ENCODE assay signal across 8 cellular contexts in the genomic region with DNA sequence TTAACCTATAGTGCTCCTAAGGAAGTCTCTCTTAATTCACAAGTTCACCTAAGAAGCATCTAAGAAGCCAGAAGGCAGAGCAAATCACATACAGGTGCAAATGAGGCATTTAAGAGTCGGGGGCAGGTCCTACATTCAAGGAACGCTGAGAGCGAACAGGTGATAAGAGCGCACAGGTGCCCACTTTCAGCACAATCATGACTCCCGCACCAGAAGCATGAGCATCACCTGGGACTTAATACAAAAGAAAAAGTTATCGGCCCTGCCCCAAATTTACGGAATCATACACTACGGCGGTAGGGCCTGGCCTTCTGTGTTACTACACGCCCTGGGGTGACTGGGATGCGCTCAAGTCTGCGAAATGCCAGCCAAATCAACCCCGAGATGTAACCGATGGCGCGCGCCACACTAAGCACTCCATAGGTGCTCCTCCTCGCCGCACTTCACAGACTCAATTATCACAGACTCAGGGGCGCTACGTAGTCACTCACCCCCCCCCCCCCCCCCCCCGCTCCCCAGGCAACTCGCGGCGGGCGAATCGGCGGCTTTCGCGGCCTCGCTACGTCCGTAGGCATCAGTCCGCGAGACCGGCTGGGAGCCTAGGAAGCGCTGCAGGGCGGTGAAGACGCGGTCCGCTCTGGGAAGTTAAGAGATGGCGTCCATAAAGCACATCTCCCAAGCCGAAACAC. TPM values are rescaled to one million over a fixed set of nuclear protein-coding genes. Genes with fewer than 3 reads are reported as not detected.
DNase-seq lines count a peak whose midpoint lies in the region; ATAC-seq and TF ChIP-seq lines count a peak whose summit lies in the region.

No MANE protein-coding gene starts in this region.

- no peaks in the 10 kb centered on the region for H3K9me3 Mint-ChIP-seq in neural progenitor cell
- no peaks in the 10 kb centered on the region for H3K9me3 Mint-ChIP-seq in stimulated activated naive CD8-positive, alpha-beta T cell treated with anti-CD3 and anti-CD28 coated beads, Interleukin-15, Interleukin-2, amounts not matched to agents 100 ng/mL and 50 ng/mL, for 24 hours

- H3K4me1 ChIP-seq in neural progenitor cell: peaks cover 5% of the 10 kb centered on the region

- peak overlapping the region; percentile 100 for H3K4me3 Mint-ChIP-seq in neural progenitor cell
- peak overlapping the region; percentile 92 for H3K4me3 Mint-ChIP-seq in stimulated activated naive CD8-positive, alpha-beta T cell treated with anti-CD3 and anti-CD28 coated beads, Interleukin-15, Interleukin-2, amounts not matched to agents 100 ng/mL and 50 ng/mL, for 24 hours

- H3K27me3 Mint-ChIP-seq in neural progenitor cell (ENCODE audit: insufficient read depth, low read depth): peaks cover 2% of the 10 kb centered on the region
- no peaks in the 10 kb centered on the region for H3K27me3 Mint-ChIP-seq in stimulated activated naive CD8-positive, alpha-beta T cell treated with anti-CD3 and anti-CD28 coated beads, Interleukin-15, Interleukin-2, amounts not matched to agents 100 ng/mL and 50 ng/mL, for 24 hours

- no peaks in the 10 kb centered on the region for H3K9me3 ChIP-seq in neural progenitor cell (ENCODE audit: low read depth)

- H2AFZ ChIP-seq in neural progenitor cell (replicated peaks): peak overlapping the region; percentile 97

- H3K9ac ChIP-seq in neural progenitor cell: peak overlapping the region; percentile 54

- peak overlapping the region; percentile 92 for H3K4me3 ChIP-seq in fibroblast of villous mesenchyme (ENCODE audit: low read depth, low read length)
- H3K4me3 ChIP-seq in neural progenitor cell: peak overlapping the region; percentile 88

- H3F3A ChIP-seq in neural progenitor cell (ENCODE audit: low read depth): peaks cover 3% of the 10 kb centered on the region

- TF ChIP-seq CTCF in fibroblast of villous mesenchyme (IDR thresholded peaks at IDR 0.05; ENCODE audit: insufficient read depth, low read depth, low read length) (no peak), neural progenitor cell (IDR thresholded peaks at IDR 0.05) (no peak)

- no peaks in the 10 kb centered on the region for H3K27me3 ChIP-seq in neural progenitor cell

- H3K36me3 ChIP-seq in neural progenitor cell: no peaks in the 10 kb centered on the region

- peak; percentile 62 for DNase-seq in AG20443 (ENCODE audit: low spot score)
- DNase-seq in GM19238 (ENCODE audit: insufficient read length, low spot score): peak; percentile 12
- DNase-seq in OCI-M1 (lab: John Stamatoyannopoulos, UW): peak; percentile 75
- DNase-seq in activated T-helper 9 cell treated with anti-CD3 and anti-CD28 coated beads, Interleukin-2, amount 50 U/mL, for 16 hours (ENCODE audit: low read depth): peak; percentile 42
- DNase-seq in fibroblast of villous mesenchyme (ENCODE audit: low read depth): peak; percentile 71
- peak; percentile 80 for DNase-seq in neural progenitor cell (ENCODE audit: low spot score)

- no peaks in the 10 kb centered on the region for H4K20me1 ChIP-seq in neural progenitor cell (ENCODE audit: low read depth)

- peaks cover 18% of the 10 kb centered on the region for H3K4me1 Mint-ChIP-seq in neural progenitor cell
- peaks cover 19% of the 10 kb centered on the region for H3K4me1 Mint-ChIP-seq in stimulated activated naive CD8-positive, alpha-beta T cell treated with anti-CD3 and anti-CD28 coated beads, Interleukin-15, Interleukin-2, amounts not matched to agents 100 ng/mL and 50 ng/mL, for 24 hours (ENCODE audit: low read depth)

- H3K27ac Mint-ChIP-seq in neural progenitor cell: peak overlapping the region; percentile 81
- peak overlapping the region; percentile 97 for H3K27ac Mint-ChIP-seq in stimulated activated naive CD8-positive, alpha-beta T cell treated with anti-CD3 and anti-CD28 coated beads, Interleukin-15, Interleukin-2, amounts not matched to agents 100 ng/mL and 50 ng/mL, for 24 hours

- H3K79me2 ChIP-seq in neural progenitor cell (ENCODE audit: low read depth): peaks cover 16% of the 10 kb centered on the region

- no peak overlapping the region for H3K27ac ChIP-seq in neural progenitor cell

- peak overlapping the region; percentile 87 for H3K4me2 ChIP-seq in neural progenitor cell

- ATAC-seq in HG03442 (IDR thresholded peaks at IDR 0.05; ENCODE audit: unreplicated experiment): peak; percentile 15

- peaks cover 2% of the 10 kb centered on the region for H3K36me3 Mint-ChIP-seq in neural progenitor cell
- no peaks in the 10 kb centered on the region for H3K36me3 Mint-ChIP-seq in stimulated activated naive CD8-positive, alpha-beta T cell treated with anti-CD3 and anti-CD28 coated beads, Interleukin-15, Interleukin-2, amounts not matched to agents 100 ng/mL and 50 ng/mL, for 24 hours (ENCODE audit: low read depth)

RNA-seq across cellular contexts. Expression of gene ULK4, which starts 0.7 kb away (rescaled TPM):
- total RNA-seq in fibroblast of villous mesenchyme (8.1 and 22.0 TPM in 2 replicates), neural progenitor cell (ENCODE audit: low replicate concordance) (27.2 and 33.0 TPM in 2 replicates)

Comparison
In these comparisons a context has a peak if more than half of its experiments do, and no peak if none do; other contexts are left out.
1. DNase-seq: peak in every context shown above with its lines; median percentile 80 in neural progenitor cell; 75 in OCI-M1; 71 in fibroblast of villous mesenchyme; 62 in AG20443; 42 in activated T-helper 9 cell treated with anti-CD3 and anti-CD28 coated beads, Interleukin-2, amount 50 U/mL, for 16 hours; 12 in GM19238.